Comparison of ENCODE assay signal across 8 cellular contexts in genomic region chr20:58908216-58908615, GRCh38. TPM values are rescaled to one million over a fixed set of nuclear protein-coding genes. Genes with fewer than 3 reads are reported as not detected.
DNase-seq lines count a peak whose midpoint lies in the region; ATAC-seq and TF ChIP-seq lines count a peak whose summit lies in the region.

No MANE protein-coding gene starts in this region.

- H3K27ac Mint-ChIP-seq in activated CD4-positive, alpha-beta T cell treated with anti-CD3 and anti-CD28 coated beads, Interleukin-2, amount 10 ng/mL, durations not matched to agents 24 days and 14 days, result peak overlapping the region; percentile 91

- peak overlapping the region; percentile 77 for H3K4me3 Mint-ChIP-seq in activated CD4-positive, alpha-beta T cell treated with anti-CD3 and anti-CD28 coated beads, Interleukin-2, amount 10 ng/mL, durations not matched to agents 24 days and 14 days

- TF ChIP-seq CTCF in WERI-Rb-1 (IDR thresholded peaks at IDR 0.05; ENCODE audit: low read depth, low read length) (no peak), hepatocyte (IDR thresholded peaks at IDR 0.05; ENCODE audit: poor library complexity) (no peak), suprapubic skin (IDR thresholded peaks at IDR 0.05) (no peak), ovary (IDR thresholded peaks at IDR 0.05) (no peak)

- H3K36me3 Mint-ChIP-seq in activated CD4-positive, alpha-beta T cell treated with anti-CD3 and anti-CD28 coated beads, Interleukin-2, amount 10 ng/mL, durations not matched to agents 24 days and 14 days (ENCODE audit: low read depth), result peaks cover 77% of the 10 kb centered on the region

- no peak for DNase-seq in activated CD4-positive, alpha-beta T cell treated with anti-CD3 and anti-CD28 coated beads, Interleukin-2, amount 10 ng/mL, durations not matched to agents 24 days and 14 days
- DNase-seq in activated CD4-positive, alpha-beta T cell treated with anti-CD3 and anti-CD28 coated beads for 1 hour, result no peak
- DNase-seq in WERI-Rb-1, result no peak
- DNase-seq in hepatocyte (ENCODE audit: low spot score), result no peak
- DNase-seq in suprapubic skin (ENCODE audit: low spot score in 2 of 2), result no peak
- DNase-seq in ovary, result no peak

- H3K4me1 Mint-ChIP-seq in activated CD4-positive, alpha-beta T cell treated with anti-CD3 and anti-CD28 coated beads, Interleukin-2, amount 10 ng/mL, durations not matched to agents 24 days and 14 days, result peaks cover 35% of the 10 kb centered on the region

- no peak for TF ChIP-seq POLR2A in suprapubic skin (IDR thresholded peaks at IDR 0.05)
- TF ChIP-seq POLR2A in ovary (IDR thresholded peaks at IDR 0.05), result no peak

- H3K9me3 Mint-ChIP-seq in activated CD4-positive, alpha-beta T cell treated with anti-CD3 and anti-CD28 coated beads, Interleukin-2, amount 10 ng/mL, durations not matched to agents 24 days and 14 days, result no peaks in the 10 kb centered on the region

- no peak overlapping the region for H2AFZ ChIP-seq in hepatocyte

- H3K4me3 ChIP-seq in WERI-Rb-1 (ENCODE audit: low read depth, low read length) (no peak overlapping the region), hepatocyte (no peak overlapping the region), suprapubic skin (no peak overlapping the region), ovary (no peak overlapping the region)

- peaks cover 38% of the 10 kb centered on the region for H4K20me1 ChIP-seq in hepatocyte (ENCODE audit: insufficient read depth, poor library complexity, severe bottlenecking)

- H3K36me3 ChIP-seq in WERI-Rb-1, result peaks cover 85% of the 10 kb centered on the region
- peaks cover 16% of the 10 kb centered on the region for H3K36me3 ChIP-seq in hepatocyte (replicated peaks; ENCODE audit: insufficient read depth, low read depth)
- peaks cover 70% of the 10 kb centered on the region for H3K36me3 ChIP-seq in suprapubic skin
- no peaks in the 10 kb centered on the region for H3K36me3 ChIP-seq in ovary

- no peaks in the 10 kb centered on the region for H3K27me3 ChIP-seq in WERI-Rb-1 (ENCODE audit: insufficient read depth, low read depth, severe bottlenecking)
- no peaks in the 10 kb centered on the region for H3K27me3 ChIP-seq in hepatocyte
- H3K27me3 ChIP-seq in suprapubic skin, result no peaks in the 10 kb centered on the region
- H3K27me3 ChIP-seq in ovary, result no peaks in the 10 kb centered on the region

- H3K4me2 ChIP-seq in hepatocyte, result peak overlapping the region; percentile 38

- H3K4me1 ChIP-seq in hepatocyte (ENCODE audit: insufficient read depth) (peaks cover 18% of the 10 kb centered on the region), suprapubic skin (peaks cover 34% of the 10 kb centered on the region), ovary (ENCODE audit: insufficient read depth) (peaks cover 9% of the 10 kb centered on the region)

- no peaks in the 10 kb centered on the region for H3K9me3 ChIP-seq in WERI-Rb-1 (ENCODE audit: severe bottlenecking)
- no peaks in the 10 kb centered on the region for H3K9me3 ChIP-seq in hepatocyte (ENCODE audit: low read depth)
- no peaks in the 10 kb centered on the region for H3K9me3 ChIP-seq in suprapubic skin
- H3K9me3 ChIP-seq in ovary, result no peaks in the 10 kb centered on the region

- H3K27me3 Mint-ChIP-seq in activated CD4-positive, alpha-beta T cell treated with anti-CD3 and anti-CD28 coated beads, Interleukin-2, amount 10 ng/mL, durations not matched to agents 24 days and 14 days, result no peaks in the 10 kb centered on the region

- peaks cover 43% of the 10 kb centered on the region for H3K79me2 ChIP-seq in hepatocyte

- ATAC-seq in HG03108 (IDR thresholded peaks at IDR 0.05; ENCODE audit: unreplicated experiment), result no peak
- no peak for ATAC-seq in GM21786 (IDR thresholded peaks at IDR 0.05; ENCODE audit: unreplicated experiment)

- 71% methylated on average over 4 of the region's 4 CpGs for WGBS in hepatocyte (ENCODE audit: low lambda C conversion rate, missing lambda C conversion rate)
- WGBS in suprapubic skin, result 45% methylated on average over 4 of the region's 4 CpGs
- 62 to 70% (median 67%) methylated on average over 4 of the region's 4 CpGs for WGBS in ovary, 3 donors

- intact Hi-C loops in activated CD4-positive, alpha-beta T cell treated with anti-CD3 and anti-CD28 coated beads, Interleukin-2, amount 10 ng/mL, durations not matched to agents 24 days and 14 days (cut with micrococcal nuclease), result no loop called here
- intact Hi-C loops in ovary (cut with DNase I), result no loop called here

- TF ChIP-seq EP300 in suprapubic skin (IDR thresholded peaks at IDR 0.05) (no peak), ovary (IDR thresholded peaks at IDR 0.05) (no peak)

- no peaks in the 10 kb centered on the region for H3K9me2 ChIP-seq in hepatocyte (replicated peaks; ENCODE audit: insufficient read depth)

- H3K27ac ChIP-seq in WERI-Rb-1 (peak overlapping the region; percentile 40), hepatocyte (peak overlapping the region; percentile 69), suprapubic skin (peak overlapping the region; percentile 39), ovary (peak overlapping the region in 1 of 2 donors; percentile 39)

RNA-seq across cellular contexts. Expression of gene GNAS, which starts 55.7 kb away (rescaled TPM):
- 500 and 523 TPM in 2 replicates for total RNA-seq in activated CD4-positive, alpha-beta T cell treated with anti-CD3 and anti-CD28 coated beads, Interleukin-2, amount 10 ng/mL, durations not matched to agents 24 days and 14 days
- 841 and 897 TPM in 2 replicates for total RNA-seq in hepatocyte
- polyA plus RNA-seq in hepatocyte, result 1,649 and 1,702 TPM in 2 replicates
- 100 to 1,000 TPM; 334 to 533 (median 451) TPM for total RNA-seq in suprapubic skin
- 100 to 1,000 TPM; 330 to 852 (median 669) TPM for total RNA-seq in ovary
- 1,000 to 10,000 TPM in 1 of 2 donors, 100 to 1,000 TPM in 1; 731 to 1,311 TPM for polyA plus RNA-seq in ovary

RNA-seq across cellular contexts. Expression of gene GNAS-AS1, which starts 57.5 kb away (rescaled TPM):
- 0.64 and 1.6 TPM in 2 replicates for total RNA-seq in activated CD4-positive, alpha-beta T cell treated with anti-CD3 and anti-CD28 coated beads, Interleukin-2, amount 10 ng/mL, durations not matched to agents 24 days and 14 days
- total RNA-seq in hepatocyte (0.16 TPM in 1 of 2 replicates, not detected in the other), suprapubic skin (not detected), ovary (under 1 TPM in 5 of 7 donors, not detected in 2; 0.12 to 0.37 (median 0.18) TPM)
- polyA plus RNA-seq in hepatocyte (0.97 and 0.98 TPM in 2 replicates), ovary (under 1 TPM; 0.10 to 0.22 TPM)
